ENCODE assay signal across 1 cellular context in the genomic region with DNA sequence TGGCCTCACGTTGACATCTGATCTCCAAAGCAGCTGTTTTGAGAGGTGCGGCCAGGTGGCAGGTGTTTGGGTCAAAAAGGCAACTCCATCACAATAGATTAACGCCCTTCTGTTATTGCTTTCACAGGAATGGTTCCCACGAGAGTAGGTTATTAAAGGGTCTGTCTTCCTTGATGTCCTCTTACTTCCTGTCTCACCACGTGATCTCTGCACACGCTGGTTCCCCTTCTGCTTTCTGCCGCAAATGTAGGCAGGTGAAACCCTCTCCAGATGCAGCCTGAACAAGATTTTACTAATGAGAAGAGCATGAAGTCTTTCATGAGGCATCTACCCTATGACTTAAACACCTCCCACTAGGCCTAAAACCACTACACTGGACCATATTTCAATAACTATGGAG.
TF ChIP-seq lines count a peak whose summit lies in the region.

No MANE protein-coding gene starts in this region.

TF ChIP-seq in H1, 55 proteins besides CTCF, POLR2A, EP300 and RAD21 (continued from another document):
- no peak for TF ChIP-seq CBX5 (IDR thresholded peaks at IDR 0.05; ENCODE audit: low read depth, low read length)
- TF ChIP-seq ZNF274 (IDR thresholded peaks at IDR 0.05; ENCODE audit: borderline replicate concordance, extremely low read depth, low read length), result no peak
- TF ChIP-seq, protein P1, sequence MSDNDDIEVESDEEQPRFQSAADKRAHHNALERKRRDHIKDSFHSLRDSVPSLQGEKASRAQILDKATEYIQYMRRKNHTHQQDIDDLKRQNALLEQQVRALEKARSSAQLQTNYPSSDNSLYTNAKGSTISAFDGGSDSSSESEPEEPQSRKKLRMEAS (IDR thresholded peaks at IDR 0.05), result no peak
- TF ChIP-seq HDAC2 (IDR thresholded peaks at IDR 0.05; ENCODE audit: borderline replicate concordance in 1 of 2, low read depth in 2 of 2, low read length in 2 of 2), result no peak
- no peak for TF ChIP-seq GTF2F1 (IDR thresholded peaks at IDR 0.05; ENCODE audit: borderline replicate concordance, low read depth, low read length)
- TF ChIP-seq POU5F1 (IDR thresholded peaks at IDR 0.05; ENCODE audit: low read depth, low read length), result no peak
